In genomic region chr1:117268926-117269378, GRCh38 we compare ENCODE assay signal across 1 cellular context.
A peak's percentile ranks its signal among the peaks of the same experiment; 100 is the strongest.
TF ChIP-seq lines count a peak whose summit lies in the region.

No MANE protein-coding gene starts in this region.

TF ChIP-seq in SK-N-SH, 30 proteins besides CTCF, POLR2A, EP300 and RAD21 (continued from another document):
- TF ChIP-seq RCOR1 (IDR thresholded peaks at IDR 0.05; ENCODE audit: low read length) (peak; percentile 65; the same call in 1 of the 2 replicates), GATA2 (CRISPR knock-in tag; IDR thresholded peaks at IDR 0.05) (peak; percentile 35; the same call in 1 of the 2 replicates)
TF ChIP-seq in SK-N-SH: peak in this region for 4.
